2 cellular contexts compared by ENCODE assay signal in genomic region chr12:104413330-104413729, GRCh38.
TF ChIP-seq lines count a peak whose summit lies in the region.

No MANE protein-coding gene starts in this region.

TF ChIP-seq in HEK293, 187 proteins besides CTCF, POLR2A, EP300 and RAD21:
- TF ChIP-seq ZNF18 (tag by site-specific recombination; IDR thresholded peaks at IDR 0.05): no peak
- TF ChIP-seq SETDB1 (IDR thresholded peaks at IDR 0.05; ENCODE audit: insufficient read length, low read length): no peak
- no peak for TF ChIP-seq ZNF114 (tag by site-specific recombination; IDR thresholded peaks at IDR 0.05)
- TF ChIP-seq ZNF610 (tag by site-specific recombination; IDR thresholded peaks at IDR 0.05; ENCODE audit: borderline replicate concordance): no peak
- no peak for TF ChIP-seq ZNF37A (tag by site-specific recombination; IDR thresholded peaks at IDR 0.05)
- TF ChIP-seq ZNF830 (tag by site-specific recombination; IDR thresholded peaks at IDR 0.05; ENCODE audit: low read depth): no peak
- no peak for TF ChIP-seq ZNF514 (tag by site-specific recombination; IDR thresholded peaks at IDR 0.05)
- TF ChIP-seq ZIC2 (tag by site-specific recombination; IDR thresholded peaks at IDR 0.05): peak; percentile 56
- TF ChIP-seq ZNF266 (tag by site-specific recombination; IDR thresholded peaks at IDR 0.05; ENCODE audit: low read depth): no peak

TF ChIP-seq in H1, 55 proteins besides CTCF, POLR2A, EP300 and RAD21:
- TF ChIP-seq MAFK (IDR thresholded peaks at IDR 0.05; ENCODE audit: low read depth, low read length) (no peak), RNF2 (IDR thresholded peaks at IDR 0.05; ENCODE audit: borderline replicate concordance, low read depth, low read length, missing control alignments, poor library complexity, severe bottlenecking) (no peak), CEBPB (IDR thresholded peaks at IDR 0.05; ENCODE audit: low read depth, low read length) (peak; percentile 54; the same call in 1 of the 2 replicates)
TF ChIP-seq in H1: peak in this region for 1.
